8 cellular contexts compared by ENCODE assay signal in the genomic region with DNA sequence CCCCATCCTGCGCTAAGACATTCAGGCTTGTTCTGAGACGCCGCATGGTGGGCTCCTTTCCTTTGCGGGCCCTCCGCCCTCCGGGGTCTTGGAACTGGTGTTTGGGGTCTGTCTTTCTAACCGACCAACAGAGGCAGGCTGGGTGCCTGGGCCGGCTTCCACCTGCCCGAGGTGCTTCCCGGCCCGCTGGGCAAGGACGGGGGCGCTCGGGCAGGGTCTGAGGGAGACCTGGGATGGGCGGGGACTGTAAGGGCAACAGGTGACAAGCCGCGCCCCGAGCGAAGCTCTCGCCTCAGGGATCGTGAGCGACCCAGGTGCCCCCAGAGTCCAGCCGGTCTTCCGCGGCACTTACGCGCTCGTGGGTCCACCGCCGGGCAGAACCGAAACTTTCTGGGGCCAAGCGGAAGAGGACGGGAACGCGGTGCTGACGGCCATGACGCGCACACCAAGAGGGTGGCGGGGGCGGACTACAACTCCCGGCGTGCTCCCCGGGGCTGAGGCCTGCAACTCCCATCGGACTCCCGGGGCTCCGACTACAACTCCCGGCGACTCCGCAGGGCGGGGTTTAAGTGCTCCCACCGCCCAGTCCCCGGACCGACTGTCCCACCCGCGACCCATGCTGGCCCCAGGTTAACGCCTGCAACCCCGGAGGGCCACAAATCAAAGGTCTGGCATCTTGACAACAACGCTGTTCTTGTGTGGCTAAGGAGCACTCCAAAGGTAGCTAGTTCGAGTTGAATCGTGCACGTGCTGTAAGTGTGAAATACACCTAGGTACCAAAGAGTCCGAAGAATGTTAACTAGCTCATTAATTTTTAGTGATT. TPM values are rescaled to one million over a fixed set of nuclear protein-coding genes. Genes with fewer than 3 reads are reported as not detected.
A peak's percentile ranks its signal among the peaks of the same experiment; 100 is the strongest.
DNase-seq lines count a peak whose midpoint lies in the region; ATAC-seq, FAIRE-seq and TF ChIP-seq lines count a peak whose summit lies in the region.

A gene (minus strand): TSS at position 455 of the 823 bp plus-strand sequence. CDS start 10,914 bp downstream, outside the sequence.

- dilution Hi-C loops in mammary epithelial cell (cut with HindIII; ENCODE audit: low sequenced_read_pairs): no loop called here

- TF ChIP-seq CTCF in WI38 (IDR thresholded peaks at IDR 0.05; ENCODE audit: low read depth, low read length) (no peak), mammary epithelial cell (conservative IDR thresholded peaks at IDR 0.05 in 1 of 2, IDR thresholded peaks at IDR 0.05 in 1 of 2; ENCODE audit: extremely low read depth in 1 of 2, insufficient read depth in 1 of 2, low read depth in 1 of 2, low read length in 2 of 2) (no peak)

- H3K4me1 ChIP-seq in mammary epithelial cell (ENCODE audit: insufficient read depth, low read length) (peaks cover 7% of the 10 kb centered on the region), small intestine (ENCODE audit: control insufficient read depth in 2 of 2, insufficient read depth in 1 of 2, low read depth in 1 of 2, low read length in 1 of 2) (peaks cover 8 to 16% of the 10 kb centered on the region in 2 donors)

- peak within 1 kb of the TSS; percentile 89 for H3K4me2 ChIP-seq in mammary epithelial cell (ENCODE audit: insufficient read depth, low read depth, low read length)

- CTCF ChIA-PET in mammary epithelial cell (lab: Charles Lee; ENCODE audit: low non-redundant PET): interaction anchor here (0.6 kb wide), 1 partner anchor 84 kb away, joined by 3 read pairs; no protein-coding TSS in a partner anchor

- H3K9ac ChIP-seq in mammary epithelial cell (ENCODE audit: insufficient read depth, low read length): peak within 1 kb of the TSS; percentile 78

- no peak for FAIRE-seq in small intestine (lab: Jason Lieb, UNC)

- peaks cover 15% of the 10 kb centered on the region for H3K79me2 ChIP-seq in mammary epithelial cell (ENCODE audit: insufficient read depth, low read length)

- in situ Hi-C loops in mammary epithelial cell (cut with MboI; ENCODE audit: low sequenced_read_pairs in 2 of 2): no loop called here

- H3K4me3 ChIP-seq in WI38 (ENCODE audit: low read depth, low read length) (peak within 1 kb of the TSS; percentile 86), mammary epithelial cell (replicated peaks in 1 of 3; ENCODE audit: insufficient read depth in 1 of 3, low read depth in 2 of 3, low read length in 3 of 3) (peak within 1 kb of the TSS; percentile 63 to 71 (median 65)), small intestine (ENCODE audit: low read depth in 1 of 2, low read length in 2 of 2) (peak within 1 kb of the TSS; percentile 67 to 81)

- H3K27ac ChIP-seq in mammary epithelial cell (ENCODE audit: insufficient read depth, low read depth, low read length) (peak within 1 kb of the TSS; percentile 50), small intestine (ENCODE audit: low read depth in 1 of 2, low read length in 1 of 2) (peak within 1 kb of the TSS; percentile 90 to 98)

- H3K27me3 ChIP-seq in mammary epithelial cell (ENCODE audit: insufficient read depth, low read length) (no peaks in the 10 kb centered on the region), small intestine (ENCODE audit: control insufficient read depth in 2 of 2, insufficient read depth in 2 of 2, low read length in 2 of 2) (no peaks in the 10 kb centered on the region)

- 8% methylated on average over 28 of the region's 62 CpGs for WGBS in mammary epithelial cell (ENCODE audit: low coverage, missing lambda C conversion rate)
- WGBS in small intestine, 3 donors: 1 to 2% (median 1%) methylated on average over 42 to 62 of the region's 62 CpGs

- no peaks in the 10 kb centered on the region for H3K9me3 ChIP-seq in mammary epithelial cell (replicated peaks; ENCODE audit: insufficient read depth, low read length)
- no peaks in the 10 kb centered on the region for H3K9me3 ChIP-seq in small intestine (ENCODE audit: control insufficient read depth, low read depth)

- H2AFZ ChIP-seq in mammary epithelial cell (ENCODE audit: low read depth, low read length): peak within 1 kb of the TSS; percentile 98

- peak; percentile 68 for ATAC-seq in GM18520 (IDR thresholded peaks at IDR 0.05; ENCODE audit: unreplicated experiment)
- peak; percentile 50 for ATAC-seq in HG03060 (IDR thresholded peaks at IDR 0.05; ENCODE audit: low read depth, unreplicated experiment)

- H4K20me1 ChIP-seq in mammary epithelial cell (ENCODE audit: insufficient read depth, low read length): no peaks in the 10 kb centered on the region

- H3K36me3 ChIP-seq in mammary epithelial cell (ENCODE audit: insufficient read depth, low read length) (no peaks in the 10 kb centered on the region), small intestine (ENCODE audit: control insufficient read depth in 2 of 2, insufficient read depth in 2 of 2, low read length in 2 of 2) (peaks cover 0 to 2% of the 10 kb centered on the region in 2 donors)

- intact Hi-C loops in mammary epithelial cell (cut with micrococcal nuclease): no loop called here

- DNase-seq in 8988T: peak; percentile 98
- DNase-seq in NCI-H2196 treated with DMSO at 0.1 percent for 48 hours (lab: John Stamatoyannopoulos, UW; ENCODE audit: unreplicated experiment): peak; percentile 53
- DNase-seq in mammary epithelial cell: peak; percentile 80
- DNase-seq in iPS-NIHi11 (ENCODE audit: low spot score): peak; percentile 97
- peak; percentile 91 for DNase-seq in small intestine

- BruUV-seq in mammary epithelial cell (replicated peaks; lab: Mats Ljungman, UMichigan): TSS peak; percentile 49

RNA-seq across cellular contexts. Expression of the gene that starts here (rescaled TPM):
- 10 to 100 TPM; 18.8 to 24.8 TPM for total RNA-seq in mammary epithelial cell
- polyA plus RNA-seq in mammary epithelial cell (7.1 TPM), small intestine (1 to 10 TPM; 6.5 to 9.6 (median 8.3) TPM)
- polyA minus RNA-seq in mammary epithelial cell: 28.2 TPM

Comparison
In these comparisons a context has a peak if more than half of its experiments do, and no peak if none do; other contexts are left out.
1. Peak in every context shown above with its lines: DNase-seq, ATAC-seq, H3K4me3 ChIP-seq and H3K27ac ChIP-seq.